Comparison of ENCODE assay signal across 1 cellular context in genomic region chr5:42811591-42812392, GRCh38.
A peak's percentile ranks its signal among the peaks of the same experiment; 100 is the strongest.
TF ChIP-seq lines count a peak whose summit lies in the region.

Gene SELENOP, minus strand, starts transcription at chr5:42811892. Its CDS starts 3,539 bp downstream, at chr5:42808353.

TF ChIP-seq in HEK293, 187 proteins besides CTCF, POLR2A, EP300 and RAD21 (continued from another document and continues in another):
- TF ChIP-seq, protein P1, sequence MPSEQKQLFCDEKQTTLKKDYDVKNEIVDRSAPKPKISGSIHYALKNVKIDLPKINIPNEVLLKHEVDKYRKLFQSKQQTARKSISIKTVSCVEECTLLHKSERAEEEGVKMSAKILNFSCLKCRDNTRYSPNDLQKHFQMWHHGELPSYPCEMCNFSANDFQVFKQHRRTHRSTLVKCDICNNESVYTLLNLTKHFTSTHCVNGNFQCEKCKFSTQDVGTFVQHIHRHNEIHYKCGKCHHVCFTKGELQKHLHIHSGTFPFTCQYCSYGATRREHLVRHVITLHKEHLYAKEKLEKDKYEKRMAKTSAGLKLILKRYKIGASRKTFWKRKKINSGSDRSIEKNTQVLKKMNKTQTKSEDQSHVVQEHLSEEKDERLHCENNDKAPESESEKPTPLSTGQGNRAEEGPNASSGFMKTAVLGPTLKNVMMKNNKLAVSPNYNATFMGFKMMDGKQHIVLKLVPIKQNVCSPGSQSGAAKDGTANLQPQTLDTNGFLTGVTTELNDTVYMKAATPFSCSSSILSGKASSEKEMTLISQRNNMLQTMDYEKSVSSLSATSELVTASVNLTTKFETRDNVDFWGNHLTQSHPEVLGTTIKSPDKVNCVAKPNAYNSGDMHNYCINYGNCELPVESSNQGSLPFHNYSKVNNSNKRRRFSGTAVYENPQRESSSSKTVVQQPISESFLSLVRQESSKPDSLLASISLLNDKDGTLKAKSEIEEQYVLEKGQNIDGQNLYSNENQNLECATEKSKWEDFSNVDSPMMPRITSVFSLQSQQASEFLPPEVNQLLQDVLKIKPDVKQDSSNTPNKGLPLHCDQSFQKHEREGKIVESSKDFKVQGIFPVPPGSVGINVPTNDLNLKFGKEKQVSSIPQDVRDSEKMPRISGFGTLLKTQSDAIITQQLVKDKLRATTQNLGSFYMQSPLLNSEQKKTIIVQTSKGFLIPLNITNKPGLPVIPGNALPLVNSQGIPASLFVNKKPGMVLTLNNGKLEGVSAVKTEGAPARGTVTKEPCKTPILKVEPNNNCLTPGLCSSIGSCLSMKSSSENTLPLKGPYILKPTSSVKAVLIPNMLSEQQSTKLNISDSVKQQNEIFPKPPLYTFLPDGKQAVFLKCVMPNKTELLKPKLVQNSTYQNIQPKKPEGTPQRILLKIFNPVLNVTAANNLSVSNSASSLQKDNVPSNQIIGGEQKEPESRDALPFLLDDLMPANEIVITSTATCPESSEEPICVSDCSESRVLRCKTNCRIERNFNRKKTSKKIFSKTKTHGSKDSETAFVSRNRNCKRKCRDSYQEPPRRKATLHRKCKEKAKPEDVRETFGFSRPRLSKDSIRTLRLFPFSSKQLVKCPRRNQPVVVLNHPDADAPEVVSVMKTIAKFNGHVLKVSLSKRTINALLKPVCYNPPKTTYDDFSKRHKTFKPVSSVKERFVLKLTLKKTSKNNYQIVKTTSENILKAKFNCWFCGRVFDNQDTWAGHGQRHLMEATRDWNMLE (tag by site-specific recombination; conservative IDR thresholded peaks at IDR 0.05; ENCODE audit: low read depth) = 0 out of 2 replicates have a peak, but pooled peaks have one; percentile 30
- no peak for TF ChIP-seq EGR2 (tag by site-specific recombination; IDR thresholded peaks at IDR 0.05; ENCODE audit: low read depth)
- no peak for TF ChIP-seq ZNF473 (tag by site-specific recombination; IDR thresholded peaks at IDR 0.05)
- TF ChIP-seq, protein P2, sequence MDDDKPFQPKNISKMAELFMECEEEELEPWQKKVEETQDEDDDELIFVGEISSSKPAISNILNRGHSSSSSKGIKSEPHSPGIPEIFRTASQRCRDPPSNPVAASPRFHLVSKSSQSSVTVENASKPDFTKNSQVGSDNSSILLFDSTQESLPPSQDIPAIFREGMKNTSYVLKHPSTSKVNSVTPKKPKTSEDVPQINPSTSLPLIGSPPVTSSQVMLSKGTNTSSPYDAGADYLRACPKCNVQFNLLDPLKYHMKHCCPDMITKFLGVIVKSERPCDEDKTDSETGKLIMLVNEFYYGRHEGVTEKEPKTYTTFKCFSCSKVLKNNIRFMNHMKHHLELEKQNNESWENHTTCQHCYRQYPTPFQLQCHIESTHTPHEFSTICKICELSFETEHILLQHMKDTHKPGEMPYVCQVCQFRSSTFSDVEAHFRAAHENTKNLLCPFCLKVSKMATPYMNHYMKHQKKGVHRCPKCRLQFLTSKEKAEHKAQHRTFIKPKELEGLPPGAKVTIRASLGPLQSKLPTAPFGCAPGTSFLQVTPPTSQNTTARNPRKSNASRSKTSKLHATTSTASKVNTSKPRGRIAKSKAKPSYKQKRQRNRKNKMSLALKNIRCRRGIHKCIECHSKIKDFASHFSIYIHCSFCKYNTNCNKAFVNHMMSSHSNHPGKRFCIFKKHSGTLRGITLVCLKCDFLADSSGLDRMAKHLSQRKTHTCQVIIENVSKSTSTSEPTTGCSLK (tag by site-specific recombination; IDR thresholded peaks at IDR 0.05) = no peak
- TF ChIP-seq ZNF248 (tag by site-specific recombination; IDR thresholded peaks at IDR 0.05) = no peak
- no peak for TF ChIP-seq ZNF629 (tag by site-specific recombination; IDR thresholded peaks at IDR 0.05)
- no peak for TF ChIP-seq ZNF366 (tag by site-specific recombination; conservative IDR thresholded peaks at IDR 0.05)
- no peak for TF ChIP-seq ZNF621 (tag by site-specific recombination; IDR thresholded peaks at IDR 0.05)
- TF ChIP-seq ZNF792 (tag by site-specific recombination; IDR thresholded peaks at IDR 0.05) = no peak
- TF ChIP-seq, protein P3, sequence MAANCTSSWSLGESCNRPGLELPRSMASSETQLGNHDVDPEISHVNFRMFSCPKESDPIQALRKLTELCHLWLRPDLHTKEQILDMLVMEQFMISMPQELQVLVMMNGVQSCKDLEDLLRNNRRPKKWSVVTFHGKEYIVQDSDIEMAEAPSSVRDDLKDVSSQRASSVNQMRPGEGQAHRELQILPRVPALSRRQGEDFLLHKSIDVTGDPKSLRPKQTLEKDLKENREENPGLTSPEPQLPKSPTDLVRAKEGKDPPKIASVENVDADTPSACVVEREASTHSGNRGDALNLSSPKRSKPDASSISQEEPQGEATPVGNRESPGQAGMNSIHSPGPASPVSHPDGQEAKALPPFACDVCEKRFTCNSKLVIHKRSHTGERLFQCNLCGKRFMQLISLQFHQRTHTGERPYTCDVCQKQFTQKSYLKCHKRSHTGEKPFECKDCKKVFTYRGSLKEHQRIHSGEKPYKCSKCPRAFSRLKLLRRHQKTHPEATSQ (tag by site-specific recombination; IDR thresholded peaks at IDR 0.05) = no peak
- TF ChIP-seq ZNF16 (tag by site-specific recombination; IDR thresholded peaks at IDR 0.05; ENCODE audit: low read depth) = no peak
- no peak for TF ChIP-seq ZNF10 (tag by site-specific recombination; IDR thresholded peaks at IDR 0.05)
- no peak for TF ChIP-seq ZNF544 (tag by site-specific recombination; IDR thresholded peaks at IDR 0.05)
- TF ChIP-seq GLIS1 (tag by site-specific recombination; IDR thresholded peaks at IDR 0.05) = no peak
- no peak for TF ChIP-seq ZNF776 (tag by site-specific recombination; IDR thresholded peaks at IDR 0.05; ENCODE audit: borderline replicate concordance)
- peak; percentile 58; the same call in 1 of the 2 replicates for TF ChIP-seq ZNF549 (tag by site-specific recombination; IDR thresholded peaks at IDR 0.05)
- TF ChIP-seq ZNF138 (tag by site-specific recombination; IDR thresholded peaks at IDR 0.05; ENCODE audit: borderline replicate concordance) = no peak
- no peak for TF ChIP-seq YY1 (tag by site-specific recombination; IDR thresholded peaks at IDR 0.05)
- TF ChIP-seq, protein P4, sequence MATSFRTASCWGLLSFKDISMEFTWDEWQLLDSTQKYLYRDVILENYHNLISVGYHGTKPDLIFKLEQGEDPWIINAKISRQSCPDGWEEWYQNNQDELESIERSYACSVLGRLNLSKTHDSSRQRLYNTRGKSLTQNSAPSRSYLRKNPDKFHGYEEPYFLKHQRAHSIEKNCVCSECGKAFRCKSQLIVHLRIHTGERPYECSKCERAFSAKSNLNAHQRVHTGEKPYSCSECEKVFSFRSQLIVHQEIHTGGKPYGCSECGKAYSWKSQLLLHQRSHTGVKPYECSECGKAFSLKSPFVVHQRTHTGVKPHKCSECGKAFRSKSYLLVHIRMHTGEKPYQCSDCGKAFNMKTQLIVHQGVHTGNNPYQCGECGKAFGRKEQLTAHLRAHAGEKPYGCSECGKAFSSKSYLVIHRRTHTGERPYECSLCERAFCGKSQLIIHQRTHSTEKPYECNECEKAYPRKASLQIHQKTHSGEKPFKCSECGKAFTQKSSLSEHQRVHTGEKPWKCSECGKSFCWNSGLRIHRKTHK (tag by site-specific recombination; IDR thresholded peaks at IDR 0.05) = no peak
- TF ChIP-seq ZNF223 (tag by site-specific recombination; IDR thresholded peaks at IDR 0.05) = no peak
- TF ChIP-seq, protein P5, sequence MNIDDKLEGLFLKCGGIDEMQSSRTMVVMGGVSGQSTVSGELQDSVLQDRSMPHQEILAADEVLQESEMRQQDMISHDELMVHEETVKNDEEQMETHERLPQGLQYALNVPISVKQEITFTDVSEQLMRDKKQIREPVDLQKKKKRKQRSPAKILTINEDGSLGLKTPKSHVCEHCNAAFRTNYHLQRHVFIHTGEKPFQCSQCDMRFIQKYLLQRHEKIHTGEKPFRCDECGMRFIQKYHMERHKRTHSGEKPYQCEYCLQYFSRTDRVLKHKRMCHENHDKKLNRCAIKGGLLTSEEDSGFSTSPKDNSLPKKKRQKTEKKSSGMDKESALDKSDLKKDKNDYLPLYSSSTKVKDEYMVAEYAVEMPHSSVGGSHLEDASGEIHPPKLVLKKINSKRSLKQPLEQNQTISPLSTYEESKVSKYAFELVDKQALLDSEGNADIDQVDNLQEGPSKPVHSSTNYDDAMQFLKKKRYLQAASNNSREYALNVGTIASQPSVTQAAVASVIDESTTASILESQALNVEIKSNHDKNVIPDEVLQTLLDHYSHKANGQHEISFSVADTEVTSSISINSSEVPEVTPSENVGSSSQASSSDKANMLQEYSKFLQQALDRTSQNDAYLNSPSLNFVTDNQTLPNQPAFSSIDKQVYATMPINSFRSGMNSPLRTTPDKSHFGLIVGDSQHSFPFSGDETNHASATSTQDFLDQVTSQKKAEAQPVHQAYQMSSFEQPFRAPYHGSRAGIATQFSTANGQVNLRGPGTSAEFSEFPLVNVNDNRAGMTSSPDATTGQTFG (tag by site-specific recombination; IDR thresholded peaks at IDR 0.05; ENCODE audit: borderline replicate concordance) = no peak
- TF ChIP-seq, protein P6, sequence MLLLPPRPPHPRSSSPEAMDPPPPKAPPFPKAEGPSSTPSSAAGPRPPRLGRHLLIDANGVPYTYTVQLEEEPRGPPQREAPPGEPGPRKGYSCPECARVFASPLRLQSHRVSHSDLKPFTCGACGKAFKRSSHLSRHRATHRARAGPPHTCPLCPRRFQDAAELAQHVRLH (tag by site-specific recombination; IDR thresholded peaks at IDR 0.05) = no peak
- TF ChIP-seq SP7 (tag by site-specific recombination; IDR thresholded peaks at IDR 0.05) = no peak
- TF ChIP-seq ZNF391 (tag by site-specific recombination; IDR thresholded peaks at IDR 0.05; ENCODE audit: borderline replicate concordance, low read depth) = no peak
- no peak for TF ChIP-seq ZNF449 (tag by site-specific recombination; IDR thresholded peaks at IDR 0.05)
- TF ChIP-seq MYNN (tag by site-specific recombination; IDR thresholded peaks at IDR 0.05; ENCODE audit: borderline replicate concordance) = no peak
- TF ChIP-seq ZNF777 (tag by site-specific recombination; IDR thresholded peaks at IDR 0.05; ENCODE audit: borderline replicate concordance) = no peak
- TF ChIP-seq ZNF610 (tag by site-specific recombination; IDR thresholded peaks at IDR 0.05; ENCODE audit: borderline replicate concordance) = no peak
- TF ChIP-seq ZNF785 (tag by site-specific recombination; IDR thresholded peaks at IDR 0.05) = no peak
- no peak for TF ChIP-seq HOXD13 (CRISPR knock-in tag; IDR thresholded peaks at IDR 0.05; ENCODE audit: borderline replicate concordance)
- no peak for TF ChIP-seq SALL2 (tag by site-specific recombination; IDR thresholded peaks at IDR 0.05; ENCODE audit: borderline replicate concordance)
- no peak; the same call in 1 of the 2 replicates for TF ChIP-seq ZXDB (tag by site-specific recombination; IDR thresholded peaks at IDR 0.05)
- no peak for TF ChIP-seq ZNF701 (tag by site-specific recombination; IDR thresholded peaks at IDR 0.05)
- no peak for TF ChIP-seq KLF1 (tag by site-specific recombination; IDR thresholded peaks at IDR 0.05)
- TF ChIP-seq ZNF596 (tag by site-specific recombination; IDR thresholded peaks at IDR 0.05) = no peak
- no peak for TF ChIP-seq ZNF677 (tag by site-specific recombination; IDR thresholded peaks at IDR 0.05)
- no peak for TF ChIP-seq ZNF19 (tag by site-specific recombination; IDR thresholded peaks at IDR 0.05; ENCODE audit: low read depth)
- TF ChIP-seq ZNF623 (tag by site-specific recombination; IDR thresholded peaks at IDR 0.05) = no peak
- no peak for TF ChIP-seq ZNF48 (tag by site-specific recombination; IDR thresholded peaks at IDR 0.05)
- TF ChIP-seq OSR2 (tag by site-specific recombination; IDR thresholded peaks at IDR 0.05) = no peak
- TF ChIP-seq ZNF707 (tag by site-specific recombination; IDR thresholded peaks at IDR 0.05) = no peak
- TF ChIP-seq ZNF202 (tag by site-specific recombination; IDR thresholded peaks at IDR 0.05; ENCODE audit: borderline replicate concordance) = no peak
- no peak for TF ChIP-seq ZNF404 (tag by site-specific recombination; IDR thresholded peaks at IDR 0.05)
- TF ChIP-seq ZBTB10 (tag by site-specific recombination; IDR thresholded peaks at IDR 0.05) = no peak
- no peak; the same call in 1 of the 2 replicates for TF ChIP-seq ZBTB48 (tag by site-specific recombination; IDR thresholded peaks at IDR 0.05)
- peak; percentile 14; the same call in 1 of the 2 replicates for TF ChIP-seq ZNF692 (tag by site-specific recombination; IDR thresholded peaks at IDR 0.05)
- no peak for TF ChIP-seq PRDM1 (tag by site-specific recombination; IDR thresholded peaks at IDR 0.05)
- TF ChIP-seq MZF1 (tag by site-specific recombination; IDR thresholded peaks at IDR 0.05; ENCODE audit: borderline replicate concordance) = no peak
- no peak for TF ChIP-seq SCRT1 (tag by site-specific recombination; IDR thresholded peaks at IDR 0.05; ENCODE audit: borderline replicate concordance)
